In genomic region chr3:50227390-50228183, GRCh38 we compare ENCODE assay signal across 8 cellular contexts. TPM values are rescaled to one million over a fixed set of nuclear protein-coding genes. Genes with fewer than 3 reads are reported as not detected.
DNase-seq lines count a peak whose midpoint lies in the region; ATAC-seq and TF ChIP-seq lines count a peak whose summit lies in the region.

No MANE protein-coding gene starts in this region.

- intact Hi-C loops in Right ventricle myocardium inferior (cut with DNase I): loop anchor here (1.0 kb wide), 2 partner anchors 19 to 46 kb away; no protein-coding TSS in a partner anchor

- H3K9me3 ChIP-seq in SK-N-MC (ENCODE audit: low read depth, low read length) (no peaks in the 10 kb centered on the region), parathyroid adenoma (ENCODE audit: control insufficient read depth, low read length) (no peaks in the 10 kb centered on the region), tibial nerve (no peaks in the 10 kb centered on the region)

- H3K4me3 ChIP-seq in SK-N-MC (peak overlapping the region; percentile 83), parathyroid adenoma (ENCODE audit: low read depth, low read length) (peak overlapping the region; percentile 72), tibial nerve (peak overlapping the region; percentile 49 to 79 (median 58))

- peaks cover 1% of the 10 kb centered on the region for H3K27me3 Mint-ChIP-seq in activated naive CD4-positive, alpha-beta T cell treated with anti-CD3 and anti-CD28 coated beads, Interleukin-2, amount 50 U/mL, for 24 hours

- no peaks in the 10 kb centered on the region for H3K36me3 ChIP-seq in SK-N-MC (ENCODE audit: insufficient read depth, low read length)
- no peaks in the 10 kb centered on the region for H3K36me3 ChIP-seq in parathyroid adenoma (ENCODE audit: control insufficient read depth, insufficient read depth, low read length)
- no peaks in the 10 kb centered on the region for H3K36me3 ChIP-seq in tibial nerve

- H2AFZ ChIP-seq in parathyroid adenoma: peak overlapping the region; percentile 84

- 2 to 3% methylated on average over 25 to 43 of the region's 51 CpGs for WGBS in tibial nerve, 2 donors

- ATAC-seq in HG02588 (IDR thresholded peaks at IDR 0.05; ENCODE audit: unreplicated experiment) (peak; percentile 84), Right ventricle myocardium inferior (peak; percentile 94)

- no peaks in the 10 kb centered on the region for H3K36me3 Mint-ChIP-seq in activated naive CD4-positive, alpha-beta T cell treated with anti-CD3 and anti-CD28 coated beads, Interleukin-2, amount 50 U/mL, for 24 hours

- TF ChIP-seq CTCF in parathyroid adenoma (IDR thresholded peaks at IDR 0.05) (peak; percentile 92), tibial nerve (IDR thresholded peaks at IDR 0.05) (peak; percentile 90 to 99 (median 96))

- H3K4me1 Mint-ChIP-seq in activated naive CD4-positive, alpha-beta T cell treated with anti-CD3 and anti-CD28 coated beads, Interleukin-2, amount 50 U/mL, for 24 hours: peaks cover 25% of the 10 kb centered on the region

- H3K9ac ChIP-seq in SK-N-MC (ENCODE audit: insufficient read length) (peak overlapping the region; percentile 73), parathyroid adenoma (no peak overlapping the region)

- peak overlapping the region; percentile 76 for H3K27ac ChIP-seq in SK-N-MC
- peak overlapping the region; percentile 80 for H3K27ac ChIP-seq in parathyroid adenoma
- peak overlapping the region; percentile 47 to 88 (median 70) for H3K27ac ChIP-seq in tibial nerve

- no peaks in the 10 kb centered on the region for H3K79me2 ChIP-seq in parathyroid adenoma

- H3K9me3 Mint-ChIP-seq in activated naive CD4-positive, alpha-beta T cell treated with anti-CD3 and anti-CD28 coated beads, Interleukin-2, amount 50 U/mL, for 24 hours: no peaks in the 10 kb centered on the region

- H3K4me3 Mint-ChIP-seq in activated naive CD4-positive, alpha-beta T cell treated with anti-CD3 and anti-CD28 coated beads, Interleukin-2, amount 50 U/mL, for 24 hours: peak overlapping the region; percentile 95

- TF ChIP-seq POLR2A in GM10847 (IDR thresholded peaks at IDR 0.05; ENCODE audit: extremely low read depth, insufficient read length) (peak; percentile 55), tibial nerve (IDR thresholded peaks at IDR 0.05) (peak in 1 of 2 donors; percentile 46)

- H3K4me1 ChIP-seq in parathyroid adenoma (peaks cover 10% of the 10 kb centered on the region), tibial nerve (peaks cover 0 to 33% (median 14%) of the 10 kb centered on the region in 4 donors)

- H3K27me3 ChIP-seq in parathyroid adenoma (ENCODE audit: control insufficient read depth, insufficient read depth, low read length) (no peaks in the 10 kb centered on the region), tibial nerve (no peaks in the 10 kb centered on the region)

- DNase-seq in NCI-H1092 (lab: John Stamatoyannopoulos, UW): peak; percentile 82
- no peak for DNase-seq in SK-N-MC (ENCODE audit: low read depth, low spot score)
- DNase-seq in Right ventricle myocardium inferior (ENCODE audit: missing footprints): peak; percentile 97
- DNase-seq in tibial nerve (ENCODE audit: low spot score in 2 of 2): peak; percentile 72 to 78

- peak overlapping the region; percentile 94 for H3K27ac Mint-ChIP-seq in activated naive CD4-positive, alpha-beta T cell treated with anti-CD3 and anti-CD28 coated beads, Interleukin-2, amount 50 U/mL, for 24 hours

- peak; percentile 67 to 81 for TF ChIP-seq EP300 in tibial nerve (IDR thresholded peaks at IDR 0.05)

- H3K4me2 ChIP-seq in parathyroid adenoma (ENCODE audit: low read length): peak overlapping the region; percentile 97

RNA-seq across cellular contexts. Expression of gene GNAI2, which starts 8.4 kb away (rescaled TPM):
- 153 TPM for total RNA-seq in Right ventricle myocardium inferior
- total RNA-seq in tibial nerve: 100 to 1,000 TPM; 201 to 265 (median 243) TPM

RNA-seq across cellular contexts. Expression of gene SLC38A3, which starts 22.5 kb away (rescaled TPM):
- total RNA-seq in Right ventricle myocardium inferior (10.3 TPM), tibial nerve (1 to 10 TPM in 2 of 4 donors, under 1 TPM in 2; 0.21 to 8.1 (median 1.5) TPM)

RNA-seq across cellular contexts. Expression of gene GNAT1, which starts 36.2 kb away (rescaled TPM):
- total RNA-seq in Right ventricle myocardium inferior (not detected), tibial nerve (not detected)

RNA-seq across cellular contexts. Expression of gene SEMA3B, which starts 41.4 kb away (rescaled TPM):
- total RNA-seq in Right ventricle myocardium inferior: 19.8 TPM
- total RNA-seq in tibial nerve: 100 to 1,000 TPM; 251 to 334 (median 261) TPM

RNA-seq across cellular contexts. Expression of gene LSMEM2, which starts 51.3 kb away (rescaled TPM):
- total RNA-seq in Right ventricle myocardium inferior: 29.8 TPM
- 1 to 10 TPM; 2.0 to 3.1 (median 2.5) TPM for total RNA-seq in tibial nerve
